In genomic region chr11:98062714-98063113, GRCh38 we compare ENCODE assay signal across 1 cellular context.
TF ChIP-seq lines count a peak whose summit lies in the region.

No MANE protein-coding gene starts in this region.

TF ChIP-seq in K562, 482 proteins besides CTCF, POLR2A, EP300 and RAD21 (continued from another document):
- TF ChIP-seq PCBP2 (IDR thresholded peaks at IDR 0.05; ENCODE audit: low read depth, low read length, poor library complexity, severe bottlenecking) (peak; percentile 89), PBX2 (CRISPR knock-in tag; IDR thresholded peaks at IDR 0.05; ENCODE audit: low read depth) (no peak), PBX2 (tag; conservative IDR thresholded peaks at IDR 0.05; ENCODE audit: low read depth) (no peak), CCNT2 (IDR thresholded peaks at IDR 0.05; ENCODE audit: borderline replicate concordance, extremely low read depth, insufficient read length, low read depth, low read length) (no peak), ELF1 (tag; IDR thresholded peaks at IDR 0.05) (no peak), HNRNPK (IDR thresholded peaks at IDR 0.05; ENCODE audit: low read depth, low read length, poor library complexity, severe bottlenecking) (peak; percentile 46), NUFIP1 (IDR thresholded peaks at IDR 0.05; ENCODE audit: partially characterized antibody) (no peak), ZKSCAN8 (CRISPR knock-in tag; IDR thresholded peaks at IDR 0.05) (no peak), ZNF766 (CRISPR knock-in tag; conservative IDR thresholded peaks at IDR 0.05) (no peak), ZNF436 (CRISPR knock-in tag; IDR thresholded peaks at IDR 0.05) (no peak), ARID2 (IDR thresholded peaks at IDR 0.05) (no peak), U2AF1 (optimal IDR thresholded peaks at IDR 0.05; ENCODE audit: low read depth, low read length) (no peak), KLF1 (tag; IDR thresholded peaks at IDR 0.05) (no peak), RFX1 (IDR thresholded peaks at IDR 0.05) (no peak)
